21 cellular contexts compared by ENCODE assay signal in the genomic region with DNA sequence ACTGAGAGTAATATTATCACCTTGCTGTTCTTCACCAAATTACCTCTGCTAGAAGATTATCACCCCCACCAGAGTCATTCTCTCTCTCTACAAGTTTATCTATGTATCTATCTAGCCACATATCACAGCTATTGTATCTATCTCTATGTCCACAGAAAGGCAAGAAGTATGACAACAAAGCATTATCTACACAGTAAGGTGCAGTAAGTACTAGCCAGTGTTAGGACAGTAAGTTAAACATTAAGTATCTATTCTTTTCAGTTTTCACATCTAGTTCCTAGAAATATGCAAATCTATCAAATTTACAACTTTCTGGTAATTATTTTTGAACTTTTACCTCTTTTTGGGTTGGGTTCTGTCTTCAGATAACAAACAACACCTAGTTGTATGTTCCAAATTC. TPM values are rescaled to one million over a fixed set of nuclear protein-coding genes. Genes with fewer than 3 reads are reported as not detected.
DNase-seq lines count a peak whose midpoint lies in the region; ATAC-seq and TF ChIP-seq lines count a peak whose summit lies in the region.
"Had no signal": no experiment of that assay in that cellular context is flagged by ENCODE, and none has a peak within 500 bp of the region (broad histone marks: within the 10 kb centered on the region; RNA-seq: fewer than 3 reads in every experiment).

No MANE protein-coding gene starts in this region.

- BruUV-seq in PC-9 (replicated peaks; lab: Mats Ljungman, UMichigan), result no TSS peak

- H3K4me2 ChIP-seq in PC-9, result no peak overlapping the region

- no peaks in the 10 kb centered on the region for H3K27me3 Mint-ChIP-seq in CD8-positive, alpha-beta memory T cell
- no peaks in the 10 kb centered on the region for H3K27me3 Mint-ChIP-seq in effector memory CD8-positive, alpha-beta T cell
- H3K27me3 Mint-ChIP-seq: activated naive CD8-positive, alpha-beta T cell treated with anti-CD3 and anti-CD28 coated beads, Interleukin-2, amount 10 ng/mL, durations not matched to agents 7 days and 5 days; stimulated activated naive B cell treated with anti-CD40 and anti-IgM and Interleukin-4, amounts not matched to agents 10 μg/mL and 1 μg/mL and 100 μg/mL, for 72 hours had no signal

- no peaks in the 10 kb centered on the region for H3K27me3 ChIP-seq in CD8-positive, alpha-beta memory T cell (ENCODE audit: insufficient read depth, low read length, poor library complexity, severe bottlenecking)
- H3K27me3 ChIP-seq in PC-9 (ENCODE audit: insufficient read depth, low read depth) (no peaks in the 10 kb centered on the region), foreskin keratinocyte (no peaks in the 10 kb centered on the region)
- H3K27me3 ChIP-seq: body of pancreas, heart right ventricle, MG63, right atrium auricular region, SJCRH30, tibial artery had no signal

- H3K27ac Mint-ChIP-seq in CD8-positive, alpha-beta memory T cell, result peak overlapping the region in 6 of 8 donors; percentile 3 to 93 (median 63)
- peak overlapping the region; percentile 9 to 56 for H3K27ac Mint-ChIP-seq in effector memory CD8-positive, alpha-beta T cell
- H3K27ac Mint-ChIP-seq: activated naive CD8-positive, alpha-beta T cell treated with anti-CD3 and anti-CD28 coated beads, Interleukin-2, amount 10 ng/mL, durations not matched to agents 7 days and 5 days; stimulated activated naive B cell treated with anti-CD40 and anti-IgM and Interleukin-4, amounts not matched to agents 10 μg/mL and 1 μg/mL and 100 μg/mL, for 72 hours; WTC11 had no signal

- no peak for TF ChIP-seq CTCF in PC-9 (conservative IDR thresholded peaks at IDR 0.05)
- TF ChIP-seq CTCF in foreskin keratinocyte (conservative IDR thresholded peaks at IDR 0.05), result no peak

- H3K4me1 Mint-ChIP-seq in CD8-positive, alpha-beta memory T cell, result peaks cover 3 to 9% (median 3%) of the 10 kb centered on the region in 3 donors
- peaks cover 0 to 1% of the 10 kb centered on the region in 2 donors for H3K4me1 Mint-ChIP-seq in effector memory CD8-positive, alpha-beta T cell (ENCODE audit: low read depth in 2 of 2)
- H3K4me1 Mint-ChIP-seq: WTC11 had no signal

- H3K79me2 ChIP-seq in PC-9 (ENCODE audit: low read depth), result no peaks in the 10 kb centered on the region

- no peak overlapping the region for H3K4me3 Mint-ChIP-seq in CD8-positive, alpha-beta memory T cell
- H3K4me3 Mint-ChIP-seq in effector memory CD8-positive, alpha-beta T cell, result no peak overlapping the region
- H3K4me3 Mint-ChIP-seq: activated naive CD8-positive, alpha-beta T cell treated with anti-CD3 and anti-CD28 coated beads, Interleukin-2, amount 10 ng/mL, durations not matched to agents 7 days and 5 days; WTC11 had no signal

- no peaks in the 10 kb centered on the region for H3K9me3 Mint-ChIP-seq in CD8-positive, alpha-beta memory T cell
- H3K9me3 Mint-ChIP-seq in effector memory CD8-positive, alpha-beta T cell, result no peaks in the 10 kb centered on the region
- H3K9me3 Mint-ChIP-seq: activated naive CD8-positive, alpha-beta T cell treated with anti-CD3 and anti-CD28 coated beads, Interleukin-2, amount 10 ng/mL, durations not matched to agents 7 days and 5 days; stimulated activated naive B cell treated with anti-CD40 and anti-IgM and Interleukin-4, amounts not matched to agents 10 μg/mL and 1 μg/mL and 100 μg/mL, for 72 hours; WTC11 had no signal

- no peaks in the 10 kb centered on the region for H3K4me1 ChIP-seq in CD8-positive, alpha-beta memory T cell (ENCODE audit: insufficient read depth, low read length)
- no peaks in the 10 kb centered on the region for H3K4me1 ChIP-seq in PC-9 (replicated peaks; ENCODE audit: insufficient read depth)
- H3K4me1 ChIP-seq in foreskin keratinocyte, result no peaks in the 10 kb centered on the region
- H3K4me1 ChIP-seq: body of pancreas, heart right ventricle, right atrium auricular region, SJCRH30, tibial artery had no signal

- no peak overlapping the region for H3K4me3 ChIP-seq in CD8-positive, alpha-beta memory T cell (ENCODE audit: low read length)
- no peak overlapping the region for H3K4me3 ChIP-seq in PC-9
- H3K4me3 ChIP-seq: body of pancreas, heart right ventricle, MG63, right atrium auricular region, SJCRH30, tibial artery had no signal

- no peaks in the 10 kb centered on the region for H3K9me2 ChIP-seq in PC-9 (ENCODE audit: insufficient read depth)

- peaks cover 31% of the 10 kb centered on the region for H3K36me3 ChIP-seq in CD8-positive, alpha-beta memory T cell (ENCODE audit: insufficient read depth, low read length)
- peaks cover 10% of the 10 kb centered on the region for H3K36me3 ChIP-seq in PC-9 (ENCODE audit: low read depth)
- H3K36me3 ChIP-seq: SJCRH30 had no signal

- H4K20me1 ChIP-seq in PC-9 (ENCODE audit: insufficient read depth), result no peaks in the 10 kb centered on the region

- no peak overlapping the region for H3K27ac ChIP-seq in CD8-positive, alpha-beta memory T cell (ENCODE audit: low read depth, low read length)
- no peak overlapping the region for H3K27ac ChIP-seq in PC-9
- H3K27ac ChIP-seq in foreskin keratinocyte, result no peak overlapping the region
- H3K27ac ChIP-seq: body of pancreas, heart right ventricle, right atrium auricular region, SJCRH30, tibial artery had no signal

- CTCF ChIA-PET in CD8-positive, alpha-beta memory T cell (lab: Charles Lee), result no interaction called here
- CTCF ChIA-PET in PC-9 (lab: Charles Lee), result interaction anchor here (0.5 kb wide), 1 partner anchor 26 kb away, joined by 3 read pairs; a partner anchor contains a TSS

- POLR2A ChIA-PET in CD8-positive, alpha-beta memory T cell (lab: Charles Lee), result no interaction called here
- POLR2A ChIA-PET in PC-9 (lab: Charles Lee; ENCODE audit: unreplicated experiment), result no interaction called here

- H3K9me3 ChIP-seq in CD8-positive, alpha-beta memory T cell (ENCODE audit: low read length), result no peaks in the 10 kb centered on the region
- H3K9me3 ChIP-seq in PC-9 (ENCODE audit: insufficient read depth, low read depth), result no peaks in the 10 kb centered on the region
- H3K9me3 ChIP-seq: body of pancreas, heart right ventricle, MG63, right atrium auricular region, SJCRH30, tibial artery had no signal

- intact Hi-C loops in left ventricle myocardium superior (cut with micrococcal nuclease), result no loop called here
- intact Hi-C loops in PC-9 (cut with micrococcal nuclease; ENCODE audit: unreplicated experiment), result no loop called here

- no peaks in the 10 kb centered on the region for H3F3A ChIP-seq in PC-9 (ENCODE audit: insufficient read depth, low read depth)

- no peak overlapping the region for H2AFZ ChIP-seq in PC-9

- ATAC-seq in GM18909 (IDR thresholded peaks at IDR 0.05; ENCODE audit: poor library complexity, unreplicated experiment), result peak; percentile 68
- ATAC-seq in HG02642 (IDR thresholded peaks at IDR 0.05; ENCODE audit: poor library complexity, unreplicated experiment), result peak; percentile 60
- no peak for ATAC-seq in effector memory CD8-positive, alpha-beta T cell (replicated peaks)
- no peak for ATAC-seq in left ventricle myocardium superior
- ATAC-seq in foreskin keratinocyte, result no peak
- ATAC-seq: body of pancreas; heart right ventricle; stimulated activated naive B cell treated with anti-CD40 and anti-IgM and Interleukin-4, amounts not matched to agents 10 μg/mL and 1 μg/mL and 100 μg/mL, for 72 hours; WTC11 had no signal

- peaks cover 0 to 65% (median 17%) of the 10 kb centered on the region in 3 donors for H3K36me3 Mint-ChIP-seq in CD8-positive, alpha-beta memory T cell
- peaks cover 70% of the 10 kb centered on the region for H3K36me3 Mint-ChIP-seq in effector memory CD8-positive, alpha-beta T cell (ENCODE audit: insufficient read depth)

- DNase-seq in CD8-positive, alpha-beta memory T cell, result no peak
- DNase-seq in effector memory CD8-positive, alpha-beta T cell, result no peak
- DNase-seq in left ventricle myocardium superior, result no peak
- no peak for DNase-seq in PC-9
- no peak for DNase-seq in foreskin keratinocyte
- DNase-seq: activated CD4-positive, alpha-beta T cell treated with anti-CD3 and anti-CD28 coated beads, Interleukin-2, amount 50 U/mL, for 48 hours; activated naive CD8-positive, alpha-beta T cell treated with anti-CD3 and anti-CD28 coated beads, Interleukin-2, amount 10 ng/mL, durations not matched to agents 7 days and 5 days; activated T-cell treated with anti-CD3 and anti-CD28 coated beads, Interleukin-2, amount 50 U/mL, for 1 hour; body of pancreas; heart right ventricle; MG63; NCI-H1436 treated with DMSO at 0.1 percent for 48 hours; NCI-H82; SJCRH30; stimulated activated CD4-positive, alpha-beta T cell treated with anti-CD3 and anti-CD28 coated beads, Interleukin-15, amount 100 ng/mL, for 24 hours; stimulated activated naive B cell treated with anti-CD40 and anti-IgM and Interleukin-4, amounts not matched to agents 10 μg/mL and 1 μg/mL and 100 μg/mL, for 72 hours; tibial artery had no signal

RNA-seq across cellular contexts. Expression of a gene that starts 26.5 kb away (rescaled TPM):
- 10 to 100 TPM in 1 of 2 experiments, 1 to 10 TPM in 1; 8.3 to 10.5 TPM for total RNA-seq in CD8-positive, alpha-beta memory T cell
- polyA plus RNA-seq in CD8-positive, alpha-beta memory T cell, result 7.9 TPM
- total RNA-seq in left ventricle myocardium superior (2.1 TPM), PC-9 (2021) (13.3 and 14.6 TPM in 2 replicates), foreskin keratinocyte (7.8 and 10.0 TPM in 2 replicates)
- polyA plus RNA-seq in foreskin keratinocyte, result 5.5 and 7.7 TPM in 2 replicates

Comparison
In these comparisons a context has a peak if more than half of its experiments do, and no peak if none do; other contexts are left out.
1. ATAC-seq: peak in GM18909 (single experiment) and HG02642 (single experiment); none in effector memory CD8-positive, alpha-beta T cell (single experiment), left ventricle myocardium superior (single experiment) and foreskin keratinocyte (single experiment).